8 cellular contexts compared by ENCODE assay signal in the genomic region with DNA sequence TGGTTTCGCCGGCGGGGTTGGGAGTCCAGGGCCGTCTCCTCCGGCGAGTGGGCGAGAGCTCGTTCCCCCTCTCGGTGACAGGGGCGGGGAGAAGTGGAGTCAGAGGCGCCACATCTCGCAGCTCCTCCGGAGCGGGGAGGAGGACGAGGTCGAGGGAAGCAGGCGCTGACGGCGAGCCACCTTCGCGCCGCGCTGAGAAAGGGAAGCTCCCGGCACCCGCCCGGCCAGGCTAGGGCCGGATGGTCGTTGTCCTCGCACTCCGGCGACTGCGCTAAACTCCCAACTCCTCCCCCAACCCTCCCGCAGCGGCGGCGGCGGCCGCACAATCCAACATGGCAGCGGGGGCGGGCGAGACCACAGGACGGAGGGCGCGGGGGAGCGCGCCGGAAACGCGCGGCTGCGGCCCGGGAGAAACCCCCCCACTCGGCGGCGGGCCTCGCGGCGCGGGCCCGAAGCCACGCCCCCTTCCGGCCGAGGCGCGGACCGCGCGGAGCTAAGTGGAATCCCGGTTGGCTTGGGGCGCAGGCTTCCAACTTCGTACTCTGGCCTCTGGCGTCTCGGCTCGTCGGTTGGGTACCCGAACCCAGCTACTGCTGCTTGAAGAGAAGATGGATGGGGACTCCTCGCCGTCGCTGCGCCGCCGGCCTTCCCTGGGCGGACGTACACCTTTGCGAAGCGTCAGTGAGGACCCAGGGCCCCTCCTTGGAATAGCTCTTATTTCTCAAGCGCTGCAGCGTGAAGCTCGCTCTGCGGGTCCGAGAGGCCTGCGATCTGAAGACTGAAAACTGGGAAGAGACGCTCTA. TPM values are rescaled to one million over a fixed set of nuclear protein-coding genes. Genes with fewer than 3 reads are reported as not detected.
A peak's percentile ranks its signal among the peaks of the same experiment; 100 is the strongest.
DNase-seq lines count a peak whose midpoint lies in the region; ATAC-seq and TF ChIP-seq lines count a peak whose summit lies in the region.

A gene (minus strand): TSS at position 270 of the 803 bp plus-strand sequence. CDS start 269 bp downstream, at position 1.

- ATAC-seq in GM21619 (IDR thresholded peaks at IDR 0.05; ENCODE audit: unreplicated experiment) = peak; percentile 74

- no TSS peak for BruUV-seq in PC-9 (replicated peaks; lab: Mats Ljungman, UMichigan)

- CTCF ChIA-PET in PC-9 (lab: Charles Lee) = interaction anchor here (0.5 to 0.9 kb wide), 3 partner anchors 48 to 1180 kb away, joined by 3 read pairs; no protein-coding TSS in a partner anchor

- peaks cover 27% of the 10 kb centered on the region for H3F3A ChIP-seq in PC-9 (ENCODE audit: insufficient read depth, low read depth)

- TF ChIP-seq POLR2A in esophagus squamous epithelium (IDR thresholded peaks at IDR 0.05) = peak in 3 of 4 donors; percentile 53 to 96 (median 86)

- H3K4me2 ChIP-seq in PC-9 = peak within 1 kb of the TSS; percentile 89

- peak; percentile 98 for DNase-seq in DMS53 (lab: John Stamatoyannopoulos, UW)
- peak; percentile 66 to 95 for DNase-seq in PC-9
- DNase-seq in activated T-helper 1 cell treated with Interleukin-2 at 50 U/mL for 16 hours (ENCODE audit: low read depth) = peak; percentile 84
- peak; percentile 51 for DNase-seq in esophagus squamous epithelium (lab: John Stamatoyannopoulos, UW)
- peak; percentile 96 for DNase-seq in myocyte (ENCODE audit: low read depth)
- DNase-seq in stimulated activated CD8-positive, alpha-beta memory T cell treated with anti-CD3 and anti-CD28 coated beads, Interleukin-7, amount 100 ng/mL, for 4 hours (ENCODE audit: low read depth in 2 of 2) = peak; percentile 72 to 86

- peaks cover 19% of the 10 kb centered on the region for H4K20me1 ChIP-seq in PC-9 (ENCODE audit: insufficient read depth)

- H3K79me2 ChIP-seq in PC-9 (ENCODE audit: low read depth) = peaks cover 58% of the 10 kb centered on the region

- peak; percentile 60 for TF ChIP-seq EP300 in Ishikawa (IDR thresholded peaks at IDR 0.05; ENCODE audit: borderline replicate concordance)

- H2AFZ ChIP-seq in PC-9 = peak within 1 kb of the TSS; percentile 90

- intact Hi-C loops in PC-9 (cut with micrococcal nuclease; ENCODE audit: unreplicated experiment) = loop anchor here (1.0 to 5.0 kb wide), 3 partner anchors 37 to 212 kb away; no protein-coding TSS in a partner anchor
- intact Hi-C loops in esophagus squamous epithelium (cut with DNase I) = no loop called here

- H3K4me3 ChIP-seq in PC-9 (peak within 1 kb of the TSS; percentile 89), esophagus squamous epithelium (peak within 1 kb of the TSS; percentile 72 to 93 (median 88))

- H3K27ac ChIP-seq in PC-9 (peak within 1 kb of the TSS; percentile 93), esophagus squamous epithelium (peak within 1 kb of the TSS; percentile 97 to 99 (median 99))

- H3K27me3 ChIP-seq in PC-9 (ENCODE audit: insufficient read depth, low read depth) (no peaks in the 10 kb centered on the region), esophagus squamous epithelium (no peaks in the 10 kb centered on the region)

- H3K9me3 ChIP-seq in PC-9 (ENCODE audit: insufficient read depth, low read depth) = no peaks in the 10 kb centered on the region
- H3K9me3 ChIP-seq in esophagus squamous epithelium = no peaks in the 10 kb centered on the region

- H3K36me3 ChIP-seq in PC-9 (ENCODE audit: low read depth) (no peaks in the 10 kb centered on the region), esophagus squamous epithelium (no peaks in the 10 kb centered on the region)

- no CpG with 5 or more reads among the region's 93 CpGs for WGBS in esophagus squamous epithelium, 2 donors

- H3K9me2 ChIP-seq in PC-9 (ENCODE audit: insufficient read depth) = no peaks in the 10 kb centered on the region

- H3K4me1 ChIP-seq in PC-9 (replicated peaks; ENCODE audit: insufficient read depth) = peaks cover 40% of the 10 kb centered on the region
- H3K4me1 ChIP-seq in esophagus squamous epithelium = peaks cover 7 to 64% (median 26%) of the 10 kb centered on the region in 3 donors

- TF ChIP-seq RAD21 in Ishikawa (IDR thresholded peaks at IDR 0.05; ENCODE audit: low read depth) = no peak

- TF ChIP-seq CTCF in PC-9 (conservative IDR thresholded peaks at IDR 0.05) (peak; percentile 40), esophagus squamous epithelium (IDR thresholded peaks at IDR 0.05) (peak in 5 of 6 experiments; percentile 10 to 40 (median 23))

- POLR2A ChIA-PET in PC-9 (lab: Charles Lee; ENCODE audit: unreplicated experiment) = interaction anchor here (0.5 to 1.1 kb wide), 8 partner anchors 20 to 1703 kb away, joined by 3 to 18 read pairs (median 4); no protein-coding TSS in a partner anchor

TF ChIP-seq in Ishikawa, 13 proteins besides CTCF, POLR2A, EP300 and RAD21:
- peak; percentile 37 for TF ChIP-seq EGR1 (IDR thresholded peaks at IDR 0.05)
- peak; percentile 49; the same call in 1 of the 2 replicates for TF ChIP-seq TCF12 (IDR thresholded peaks at IDR 0.05; ENCODE audit: low read depth)
- peak; percentile 89 for TF ChIP-seq YY1 (IDR thresholded peaks at IDR 0.05; ENCODE audit: low read depth)
- peak; percentile 53; the same call in 1 of the 2 replicates for TF ChIP-seq ZBTB7A (IDR thresholded peaks at IDR 0.05; ENCODE audit: low read depth)
- peak; percentile 70 for TF ChIP-seq TAF1 (IDR thresholded peaks at IDR 0.05; ENCODE audit: low read depth)
- TF ChIP-seq, protein P1, sequence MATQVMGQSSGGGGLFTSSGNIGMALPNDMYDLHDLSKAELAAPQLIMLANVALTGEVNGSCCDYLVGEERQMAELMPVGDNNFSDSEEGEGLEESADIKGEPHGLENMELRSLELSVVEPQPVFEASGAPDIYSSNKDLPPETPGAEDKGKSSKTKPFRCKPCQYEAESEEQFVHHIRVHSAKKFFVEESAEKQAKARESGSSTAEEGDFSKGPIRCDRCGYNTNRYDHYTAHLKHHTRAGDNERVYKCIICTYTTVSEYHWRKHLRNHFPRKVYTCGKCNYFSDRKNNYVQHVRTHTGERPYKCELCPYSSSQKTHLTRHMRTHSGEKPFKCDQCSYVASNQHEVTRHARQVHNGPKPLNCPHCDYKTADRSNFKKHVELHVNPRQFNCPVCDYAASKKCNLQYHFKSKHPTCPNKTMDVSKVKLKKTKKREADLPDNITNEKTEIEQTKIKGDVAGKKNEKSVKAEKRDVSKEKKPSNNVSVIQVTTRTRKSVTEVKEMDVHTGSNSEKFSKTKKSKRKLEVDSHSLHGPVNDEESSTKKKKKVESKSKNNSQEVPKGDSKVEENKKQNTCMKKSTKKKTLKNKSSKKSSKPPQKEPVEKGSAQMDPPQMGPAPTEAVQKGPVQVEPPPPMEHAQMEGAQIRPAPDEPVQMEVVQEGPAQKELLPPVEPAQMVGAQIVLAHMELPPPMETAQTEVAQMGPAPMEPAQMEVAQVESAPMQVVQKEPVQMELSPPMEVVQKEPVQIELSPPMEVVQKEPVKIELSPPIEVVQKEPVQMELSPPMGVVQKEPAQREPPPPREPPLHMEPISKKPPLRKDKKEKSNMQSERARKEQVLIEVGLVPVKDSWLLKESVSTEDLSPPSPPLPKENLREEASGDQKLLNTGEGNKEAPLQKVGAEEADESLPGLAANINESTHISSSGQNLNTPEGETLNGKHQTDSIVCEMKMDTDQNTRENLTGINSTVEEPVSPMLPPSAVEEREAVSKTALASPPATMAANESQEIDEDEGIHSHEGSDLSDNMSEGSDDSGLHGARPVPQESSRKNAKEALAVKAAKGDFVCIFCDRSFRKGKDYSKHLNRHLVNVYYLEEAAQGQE (IDR thresholded peaks at IDR 0.05; ENCODE audit: low read depth) = no peak
- peak; percentile 34; the same call in 1 of the 2 replicates for TF ChIP-seq TEAD4 (IDR thresholded peaks at IDR 0.05)
- TF ChIP-seq, protein P2, sequence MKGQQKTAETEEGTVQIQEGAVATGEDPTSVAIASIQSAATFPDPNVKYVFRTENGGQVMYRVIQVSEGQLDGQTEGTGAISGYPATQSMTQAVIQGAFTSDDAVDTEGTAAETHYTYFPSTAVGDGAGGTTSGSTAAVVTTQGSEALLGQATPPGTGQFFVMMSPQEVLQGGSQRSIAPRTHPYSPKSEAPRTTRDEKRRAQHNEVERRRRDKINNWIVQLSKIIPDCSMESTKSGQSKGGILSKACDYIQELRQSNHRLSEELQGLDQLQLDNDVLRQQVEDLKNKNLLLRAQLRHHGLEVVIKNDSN (IDR thresholded peaks at IDR 0.05) = no peak
- TF ChIP-seq, protein P3, sequence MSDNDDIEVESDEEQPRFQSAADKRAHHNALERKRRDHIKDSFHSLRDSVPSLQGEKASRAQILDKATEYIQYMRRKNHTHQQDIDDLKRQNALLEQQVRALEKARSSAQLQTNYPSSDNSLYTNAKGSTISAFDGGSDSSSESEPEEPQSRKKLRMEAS (IDR thresholded peaks at IDR 0.05) = peak; percentile 69; the same call in 1 of the 2 replicates

RNA-seq across cellular contexts. Expression of the gene that starts here (rescaled TPM):
- total RNA-seq in PC-9 (2021) (31.4 and 40.3 TPM in 2 replicates), esophagus squamous epithelium (10 to 100 TPM; 26.0 to 34.6 (median 31.3) TPM), myocyte (24.4 and 32.2 TPM in 2 replicates)
- polyA plus RNA-seq in myocyte (2012) = 19.8 TPM

Comparison
In these comparisons a context has a peak if more than half of its experiments do, and no peak if none do; other contexts are left out.
1. Peak in every context shown above with its lines: DNase-seq, ATAC-seq, H3K4me3 ChIP-seq and H3K27ac ChIP-seq.